In genomic region chr9:33341182-33341581, GRCh38 we compare ENCODE assay signal across 18 cellular contexts.
"Had no signal": no experiment of that assay in that cellular context is flagged by ENCODE, and none has a peak within 500 bp of the region (broad histone marks: within the 10 kb centered on the region; RNA-seq: fewer than 3 reads in every experiment).

No MANE protein-coding gene starts in this region.

- H3K27ac Mint-ChIP-seq: activated CD4-positive, alpha-beta memory T cell treated with anti-CD3 and anti-CD28 coated beads for 36 hours; activated naive CD8-positive, alpha-beta T cell had no signal

- H3K4me1 Mint-ChIP-seq: stimulated activated naive B cell treated with anti-CD40 and anti-IgM and Interleukin-4, amounts not matched to agents 10 μg/mL and 1 μg/mL and 100 μg/mL, for 72 hours had no signal

- ATAC-seq: gastroesophageal sphincter; heart right ventricle; naive thymus-derived CD4-positive, alpha-beta T cell; pancreas; sciatic nerve; stimulated activated naive B cell treated with anti-CD40 and anti-IgM and Interleukin-4, amounts not matched to agents 10 μg/mL and 1 μg/mL and 100 μg/mL, for 72 hours had no signal

- H3K9me3 Mint-ChIP-seq: central memory CD8-positive, alpha-beta T cell had no signal

- H3K27me3 Mint-ChIP-seq: activated CD4-positive, alpha-beta memory T cell treated with anti-CD3 and anti-CD28 coated beads for 36 hours; activated naive CD8-positive, alpha-beta T cell; central memory CD8-positive, alpha-beta T cell; naive thymus-derived CD4-positive, alpha-beta T cell; stimulated activated naive B cell treated with anti-CD40 and anti-IgM and Interleukin-4, amounts not matched to agents 10 μg/mL and 1 μg/mL and 100 μg/mL, for 72 hours had no signal

- H3K4me3 Mint-ChIP-seq: activated CD4-positive, alpha-beta memory T cell treated with anti-CD3 and anti-CD28 coated beads for 36 hours; activated naive CD8-positive, alpha-beta T cell; central memory CD8-positive, alpha-beta T cell; stimulated activated naive B cell treated with anti-CD40 and anti-IgM and Interleukin-4, amounts not matched to agents 10 μg/mL and 1 μg/mL and 100 μg/mL, for 72 hours had no signal

- DNase-seq: activated CD4-positive, alpha-beta memory T cell treated with anti-CD3 and anti-CD28 coated beads for 36 hours; activated CD4-positive, alpha-beta T cell treated with anti-CD3 and anti-CD28 coated beads for 4 hours; anterior cingulate cortex; dermis blood vessel endothelial cell; effector CD4-positive, alpha-beta T cell; heart right ventricle; midbrain; naive thymus-derived CD4-positive, alpha-beta T cell; pancreas; retina; stimulated activated CD4-positive, alpha-beta T cell treated with anti-CD3 and anti-CD28 coated beads, Interleukin-12 subunit alpha, Interleukin-12 subunit beta, amount 100 ng/mL, for 4 hours; stimulated activated CD4-positive, alpha-beta T cell treated with anti-CD3 and anti-CD28 coated beads, Interleukin-4, amount 100 ng/mL, for 24 hours; stimulated activated naive B cell treated with anti-CD40 and anti-IgM and Interleukin-4, amounts not matched to agents 10 μg/mL and 1 μg/mL and 100 μg/mL, for 72 hours; T-helper 2 cell had no signal
